In the genomic region with DNA sequence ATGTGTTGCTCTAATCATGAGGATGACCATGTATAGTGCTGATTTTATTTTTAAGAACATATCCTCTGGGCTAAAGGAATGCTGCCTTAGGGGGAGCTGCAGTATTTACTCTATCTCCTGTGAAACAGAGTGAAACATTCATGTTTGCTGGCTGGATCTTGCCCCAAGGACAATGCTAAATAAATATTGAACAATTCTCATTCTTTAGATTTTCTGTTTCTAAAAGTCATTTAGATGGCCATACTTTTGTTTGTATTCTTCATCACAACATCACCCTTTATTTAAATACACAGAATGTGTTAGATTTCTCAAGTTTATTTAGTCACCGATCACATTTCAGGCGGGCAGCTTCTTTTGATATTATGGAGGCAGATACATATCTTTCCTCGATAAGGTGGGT, we compare ENCODE assay signal across 2 cellular contexts.
TF ChIP-seq lines count a peak whose summit lies in the region.

No MANE protein-coding gene starts in this region.

TF ChIP-seq in A549, 52 proteins besides CTCF, POLR2A, EP300 and RAD21 (continued from another document):
- TF ChIP-seq SMC3 (IDR thresholded peaks at IDR 0.05) = peak; percentile 30; the same call in 1 of the 3 replicates
- TF ChIP-seq GATA3 (IDR thresholded peaks at IDR 0.05; ENCODE audit: borderline replicate concordance) = peak; percentile 86

TF ChIP-seq in liver, 16 proteins besides CTCF, POLR2A, EP300 and RAD21 (continued from another document):
- TF ChIP-seq, protein P1, sequence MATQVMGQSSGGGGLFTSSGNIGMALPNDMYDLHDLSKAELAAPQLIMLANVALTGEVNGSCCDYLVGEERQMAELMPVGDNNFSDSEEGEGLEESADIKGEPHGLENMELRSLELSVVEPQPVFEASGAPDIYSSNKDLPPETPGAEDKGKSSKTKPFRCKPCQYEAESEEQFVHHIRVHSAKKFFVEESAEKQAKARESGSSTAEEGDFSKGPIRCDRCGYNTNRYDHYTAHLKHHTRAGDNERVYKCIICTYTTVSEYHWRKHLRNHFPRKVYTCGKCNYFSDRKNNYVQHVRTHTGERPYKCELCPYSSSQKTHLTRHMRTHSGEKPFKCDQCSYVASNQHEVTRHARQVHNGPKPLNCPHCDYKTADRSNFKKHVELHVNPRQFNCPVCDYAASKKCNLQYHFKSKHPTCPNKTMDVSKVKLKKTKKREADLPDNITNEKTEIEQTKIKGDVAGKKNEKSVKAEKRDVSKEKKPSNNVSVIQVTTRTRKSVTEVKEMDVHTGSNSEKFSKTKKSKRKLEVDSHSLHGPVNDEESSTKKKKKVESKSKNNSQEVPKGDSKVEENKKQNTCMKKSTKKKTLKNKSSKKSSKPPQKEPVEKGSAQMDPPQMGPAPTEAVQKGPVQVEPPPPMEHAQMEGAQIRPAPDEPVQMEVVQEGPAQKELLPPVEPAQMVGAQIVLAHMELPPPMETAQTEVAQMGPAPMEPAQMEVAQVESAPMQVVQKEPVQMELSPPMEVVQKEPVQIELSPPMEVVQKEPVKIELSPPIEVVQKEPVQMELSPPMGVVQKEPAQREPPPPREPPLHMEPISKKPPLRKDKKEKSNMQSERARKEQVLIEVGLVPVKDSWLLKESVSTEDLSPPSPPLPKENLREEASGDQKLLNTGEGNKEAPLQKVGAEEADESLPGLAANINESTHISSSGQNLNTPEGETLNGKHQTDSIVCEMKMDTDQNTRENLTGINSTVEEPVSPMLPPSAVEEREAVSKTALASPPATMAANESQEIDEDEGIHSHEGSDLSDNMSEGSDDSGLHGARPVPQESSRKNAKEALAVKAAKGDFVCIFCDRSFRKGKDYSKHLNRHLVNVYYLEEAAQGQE (IDR thresholded peaks at IDR 0.05) = no peak
- TF ChIP-seq, protein P2, sequence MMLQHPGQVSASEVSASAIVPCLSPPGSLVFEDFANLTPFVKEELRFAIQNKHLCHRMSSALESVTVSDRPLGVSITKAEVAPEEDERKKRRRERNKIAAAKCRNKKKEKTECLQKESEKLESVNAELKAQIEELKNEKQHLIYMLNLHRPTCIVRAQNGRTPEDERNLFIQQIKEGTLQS (IDR thresholded peaks at IDR 0.05) = no peak
- TF ChIP-seq HNF4A (conservative IDR thresholded peaks at IDR 0.05) = peak in 1 of 2 donors; percentile 40
- no peak for TF ChIP-seq GABPA (IDR thresholded peaks at IDR 0.05 in 1 of 2, conservative IDR thresholded peaks at IDR 0.05 in 1 of 2)
- TF ChIP-seq JUND (IDR thresholded peaks at IDR 0.05) = no peak
- TF ChIP-seq, protein P3, sequence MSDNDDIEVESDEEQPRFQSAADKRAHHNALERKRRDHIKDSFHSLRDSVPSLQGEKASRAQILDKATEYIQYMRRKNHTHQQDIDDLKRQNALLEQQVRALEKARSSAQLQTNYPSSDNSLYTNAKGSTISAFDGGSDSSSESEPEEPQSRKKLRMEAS (IDR thresholded peaks at IDR 0.05) = no peak
- TF ChIP-seq, protein P4, sequence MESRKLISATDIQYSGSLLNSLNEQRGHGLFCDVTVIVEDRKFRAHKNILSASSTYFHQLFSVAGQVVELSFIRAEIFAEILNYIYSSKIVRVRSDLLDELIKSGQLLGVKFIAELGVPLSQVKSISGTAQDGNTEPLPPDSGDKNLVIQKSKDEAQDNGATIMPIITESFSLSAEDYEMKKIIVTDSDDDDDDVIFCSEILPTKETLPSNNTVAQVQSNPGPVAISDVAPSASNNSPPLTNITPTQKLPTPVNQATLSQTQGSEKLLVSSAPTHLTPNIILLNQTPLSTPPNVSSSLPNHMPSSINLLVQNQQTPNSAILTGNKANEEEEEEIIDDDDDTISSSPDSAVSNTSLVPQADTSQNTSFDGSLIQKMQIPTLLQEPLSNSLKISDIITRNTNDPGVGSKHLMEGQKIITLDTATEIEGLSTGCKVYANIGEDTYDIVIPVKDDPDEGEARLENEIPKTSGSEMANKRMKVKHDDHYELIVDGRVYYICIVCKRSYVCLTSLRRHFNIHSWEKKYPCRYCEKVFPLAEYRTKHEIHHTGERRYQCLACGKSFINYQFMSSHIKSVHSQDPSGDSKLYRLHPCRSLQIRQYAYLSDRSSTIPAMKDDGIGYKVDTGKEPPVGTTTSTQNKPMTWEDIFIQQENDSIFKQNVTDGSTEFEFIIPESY (IDR thresholded peaks at IDR 0.05) = no peak
- TF ChIP-seq FOXA1 (IDR thresholded peaks at IDR 0.05) = no peak
- peak in 1 of 2 donors; percentile 18 for TF ChIP-seq RXRA (IDR thresholded peaks at IDR 0.05)
- no peak for TF ChIP-seq NR2F2 (IDR thresholded peaks at IDR 0.05)
